ENCODE assay signal across 17 cellular contexts in genomic region chr20:14444106-14444505, GRCh38.
"Had no signal": no experiment of that assay in that cellular context is flagged by ENCODE, and none has a peak within 500 bp of the region (broad histone marks: within the 10 kb centered on the region; RNA-seq: fewer than 3 reads in every experiment).

No MANE protein-coding gene starts in this region.

- H3K9me3 ChIP-seq: thyroid gland had no signal

- H3K4me3 Mint-ChIP-seq: activated CD8-positive, alpha-beta memory T cell treated with anti-CD3 and anti-CD28 coated beads, Interleukin-2, amount 10 ng/mL, durations not matched to agents 7 days and 5 days; activated naive CD8-positive, alpha-beta T cell treated with anti-CD3 and anti-CD28 coated beads, Interleukin-2, amount 10 ng/mL, durations not matched to agents 7 days and 5 days; activated T-cell treated with anti-CD3 and anti-CD28 coated beads, Interleukin-2, amount 50 U/mL, for 24 hours; natural killer cell had no signal

- H3K4me1 ChIP-seq: ascending aorta, heart left ventricle, stomach, thyroid gland had no signal

- H3K27me3 ChIP-seq: ascending aorta, heart left ventricle, stomach, thyroid gland had no signal

- H3K27ac Mint-ChIP-seq: activated CD8-positive, alpha-beta memory T cell treated with anti-CD3 and anti-CD28 coated beads, Interleukin-2, amount 10 ng/mL, durations not matched to agents 7 days and 5 days; activated naive CD8-positive, alpha-beta T cell treated with anti-CD3 and anti-CD28 coated beads, Interleukin-2, amount 10 ng/mL, durations not matched to agents 7 days and 5 days; activated T-cell treated with anti-CD3 and anti-CD28 coated beads, Interleukin-2, amount 50 U/mL, for 24 hours; natural killer cell had no signal

- H3K27ac ChIP-seq: ascending aorta, heart left ventricle, stomach, thyroid gland had no signal

- H3K4me3 ChIP-seq: ascending aorta, heart left ventricle, stomach, thyroid gland had no signal

- DNase-seq: activated CD4-positive, alpha-beta T cell treated with anti-CD3 and anti-CD28 coated beads, Interleukin-2, amount 50 U/mL, for 48 hours; activated CD4-positive, CD25-positive, alpha-beta regulatory T cell treated with anti-CD3 and anti-CD28 coated beads, Interleukin-2, amount 50 U/mL, for 72 hours; activated CD8-positive, alpha-beta memory T cell treated with anti-CD3 and anti-CD28 coated beads, Interleukin-2, amount 10 ng/mL, durations not matched to agents 7 days and 5 days; activated effector memory CD4-positive, alpha-beta T cell treated with anti-CD3 and anti-CD28 coated beads, Interleukin-2, amount 50 U/mL, for 16 hours; activated naive CD8-positive, alpha-beta T cell treated with anti-CD3 and anti-CD28 coated beads, Interleukin-2, amount 10 ng/mL, durations not matched to agents 7 days and 5 days; activated T-cell treated with anti-CD3 and anti-CD28 coated beads, Interleukin-2, amount 50 U/mL, for 24 hours; effector memory CD4-positive, alpha-beta T cell; foreskin melanocyte; heart left ventricle; mammary epithelial cell; natural killer cell; posterior cingulate gyrus; small intestine; stomach; thyroid gland had no signal

- H3K36me3 Mint-ChIP-seq: activated CD8-positive, alpha-beta memory T cell treated with anti-CD3 and anti-CD28 coated beads, Interleukin-2, amount 10 ng/mL, durations not matched to agents 7 days and 5 days; activated naive CD8-positive, alpha-beta T cell treated with anti-CD3 and anti-CD28 coated beads, Interleukin-2, amount 10 ng/mL, durations not matched to agents 7 days and 5 days had no signal

- H3K4me1 Mint-ChIP-seq: activated CD8-positive, alpha-beta memory T cell treated with anti-CD3 and anti-CD28 coated beads, Interleukin-2, amount 10 ng/mL, durations not matched to agents 7 days and 5 days; activated naive CD8-positive, alpha-beta T cell treated with anti-CD3 and anti-CD28 coated beads, Interleukin-2, amount 10 ng/mL, durations not matched to agents 7 days and 5 days; natural killer cell had no signal

- H3K36me3 ChIP-seq: ascending aorta, heart left ventricle, stomach, thyroid gland had no signal

- H3K27me3 Mint-ChIP-seq: activated CD8-positive, alpha-beta memory T cell treated with anti-CD3 and anti-CD28 coated beads, Interleukin-2, amount 10 ng/mL, durations not matched to agents 7 days and 5 days; activated naive CD8-positive, alpha-beta T cell treated with anti-CD3 and anti-CD28 coated beads, Interleukin-2, amount 10 ng/mL, durations not matched to agents 7 days and 5 days; activated T-cell treated with anti-CD3 and anti-CD28 coated beads, Interleukin-2, amount 50 U/mL, for 24 hours had no signal

- ATAC-seq: activated CD8-positive, alpha-beta memory T cell treated with anti-CD3 and anti-CD28 coated beads, Interleukin-2, amount 10 ng/mL, durations not matched to agents 7 days and 5 days; heart left ventricle; left lobe of liver; natural killer cell had no signal
